11 cellular contexts compared by ENCODE assay signal in genomic region chr15:74265046-74265639, GRCh38. TPM values are rescaled to one million over a fixed set of nuclear protein-coding genes. Genes with fewer than 3 reads are reported as not detected.
DNase-seq lines count a peak whose midpoint lies in the region; ATAC-seq and TF ChIP-seq lines count a peak whose summit lies in the region.
"Had no signal": no experiment of that assay in that cellular context is flagged by ENCODE, and none has a peak within 500 bp of the region (broad histone marks: within the 10 kb centered on the region; RNA-seq: fewer than 3 reads in every experiment).

No MANE protein-coding gene starts in this region.

- H3K36me3 ChIP-seq in cardiac muscle cell (no peaks in the 10 kb centered on the region), left ventricle myocardium inferior (no peaks in the 10 kb centered on the region), endodermal cell (ENCODE audit: control insufficient read depth, insufficient read depth, low read length) (no peaks in the 10 kb centered on the region)
- H3K36me3 ChIP-seq: thoracic aorta had no signal

- 37 to 73% methylated on average over 1 to 5 of the region's 5 CpGs for WGBS in endodermal cell (ENCODE audit: insufficient coverage in 1 of 2, insufficient read length in 1 of 2), 2 experiments

- no peaks in the 10 kb centered on the region for H3K9me3 Mint-ChIP-seq in endodermal cell

- no peak overlapping the region for H3K9ac ChIP-seq in endodermal cell (ENCODE audit: extremely low read depth, low read length, poor library complexity, severe bottlenecking)

- H3K27ac ChIP-seq in cardiac muscle cell (no peak overlapping the region), left ventricle myocardium inferior (replicated peaks) (no peak overlapping the region), endodermal cell (ENCODE audit: low read depth, low read length) (no peak overlapping the region)
- H3K27ac ChIP-seq: thoracic aorta had no signal

- H3K4me3 ChIP-seq in cardiac muscle cell = no peak overlapping the region
- H3K4me3 ChIP-seq in left ventricle myocardium inferior = no peak overlapping the region
- H3K4me3 ChIP-seq in endodermal cell (ENCODE audit: low read length) = no peak overlapping the region
- H3K4me3 ChIP-seq: thoracic aorta had no signal

- intact Hi-C loops in left ventricle myocardium inferior (cut with micrococcal nuclease) = no loop called here

- H3K4me1 ChIP-seq in cardiac muscle cell (ENCODE audit: low read depth) (peaks cover 2% of the 10 kb centered on the region), left ventricle myocardium inferior (peaks cover 7% of the 10 kb centered on the region), endodermal cell (ENCODE audit: control insufficient read depth, insufficient read depth, low read length) (no peaks in the 10 kb centered on the region)

- no peak overlapping the region for H3K4me3 Mint-ChIP-seq in endodermal cell

- ATAC-seq in HG03439 (IDR thresholded peaks at IDR 0.05; ENCODE audit: unreplicated experiment) = no peak

- no peaks in the 10 kb centered on the region for H3K36me3 Mint-ChIP-seq in endodermal cell (ENCODE audit: low read depth)

- no peaks in the 10 kb centered on the region for H3K9me3 ChIP-seq in cardiac muscle cell (ENCODE audit: low read depth)
- no peaks in the 10 kb centered on the region for H3K9me3 ChIP-seq in left ventricle myocardium inferior (replicated peaks)
- no peaks in the 10 kb centered on the region for H3K9me3 ChIP-seq in endodermal cell (ENCODE audit: control insufficient read depth, low read length)
- H3K9me3 ChIP-seq: thoracic aorta had no signal

- H3K27me3 Mint-ChIP-seq in endodermal cell (ENCODE audit: insufficient read depth) = peaks cover 9% of the 10 kb centered on the region

- DNase-seq in cardiac muscle cell (ENCODE audit: low read depth in 1 of 2, low spot score in 1 of 2) (peak; percentile 53 to 93), left ventricle myocardium inferior (no peak), OCI-M1 (lab: John Stamatoyannopoulos, UW) (peak; percentile 30), endodermal cell (peak; percentile 93), retina (peak; percentile 56), amygdala (lab: John Stamatoyannopoulos, UW) (no peak), NCI-H526 treated with DMSO at 0.1 percent for 48 hours (lab: John Stamatoyannopoulos, UW) (no peak)
- DNase-seq: activated effector memory CD4-positive, alpha-beta T cell treated with anti-CD3 and anti-CD28 coated beads, Interleukin-2, amount 50 U/mL, for 16 hours; NCI-H2081 treated with DMSO at 0.1 percent for 48 hours had no signal

- TF ChIP-seq CTCF in cardiac muscle cell (IDR thresholded peaks at IDR 0.05; ENCODE audit: low read depth, low read length) = no peak
- TF ChIP-seq CTCF in left ventricle myocardium inferior (IDR thresholded peaks at IDR 0.05; ENCODE audit: borderline replicate concordance) = no peak
- TF ChIP-seq CTCF in endodermal cell (conservative IDR thresholded peaks at IDR 0.05) = no peak

- H3K27ac Mint-ChIP-seq in endodermal cell = no peak overlapping the region

- H3K27me3 ChIP-seq in cardiac muscle cell (no peaks in the 10 kb centered on the region), left ventricle myocardium inferior (ENCODE audit: low read depth) (peaks cover 93% of the 10 kb centered on the region), endodermal cell (ENCODE audit: control insufficient read depth, insufficient read depth, low read length, poor library complexity, severe bottlenecking) (no peaks in the 10 kb centered on the region)

- H3K4me1 Mint-ChIP-seq in endodermal cell = peaks cover 8% of the 10 kb centered on the region

RNA-seq across cellular contexts. Expression of gene CCDC33, which starts 29.0 kb away (rescaled TPM):
- total RNA-seq in cardiac muscle cell = 2.3 and 9.5 TPM in 2 replicates
- polyA plus RNA-seq in cardiac muscle cell = 3.1 and 6.2 TPM in 2 replicates
- total RNA-seq in left ventricle myocardium inferior = 0.11 TPM
- total RNA-seq in endodermal cell = 1 to 10 TPM; 2.8 to 3.5 TPM
- 4.3 TPM for polyA plus RNA-seq in endodermal cell (2013, experiment 1 of 2)
- polyA plus RNA-seq in endodermal cell (2013, experiment 2 of 2) = 2.9 TPM
- total RNA-seq: thoracic aorta had no signal

Comparison
In these comparisons a context has a peak if more than half of its experiments do, and no peak if none do; other contexts are left out.
1. DNase-seq: peak in cardiac muscle cell (2 of 2), OCI-M1 (single experiment), endodermal cell (single experiment) and retina (single experiment); none in left ventricle myocardium inferior (single experiment), amygdala (0 of 56) and NCI-H526 treated with DMSO at 0.1 percent for 48 hours (single experiment).